In the genomic region with DNA sequence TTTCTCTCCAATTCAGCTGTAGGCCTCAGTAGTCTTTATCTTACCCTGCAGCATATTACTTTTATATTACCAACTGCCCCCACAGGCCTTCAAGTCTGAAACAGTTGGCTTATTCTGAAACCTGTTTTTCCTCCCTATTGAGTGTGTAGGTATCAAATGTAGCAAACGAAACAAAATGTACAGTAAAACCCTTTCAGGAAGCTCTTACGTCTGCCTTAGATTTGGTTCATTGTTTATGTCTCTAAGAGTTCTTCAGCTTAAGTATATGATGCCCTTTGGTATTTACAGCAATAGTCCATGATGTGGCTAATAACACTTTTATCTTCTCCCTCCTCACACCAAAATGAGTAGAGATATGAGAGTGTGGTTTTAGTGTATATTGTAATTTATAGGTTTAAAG, we compare ENCODE assay signal across 19 cellular contexts.
A peak's percentile ranks its signal among the peaks of the same experiment; 100 is the strongest.
DNase-seq lines count a peak whose midpoint lies in the region; ATAC-seq and FAIRE-seq lines count a peak whose summit lies in the region.
"Had no signal": no experiment of that assay in that cellular context is flagged by ENCODE, and none has a peak within 500 bp of the region (broad histone marks: within the 10 kb centered on the region; RNA-seq: fewer than 3 reads in every experiment).

No MANE protein-coding gene starts in this region.

- H3K27ac ChIP-seq in CD4-positive, CD25-positive, alpha-beta regulatory T cell (ENCODE audit: insufficient read depth, low read length, poor library complexity, severe bottlenecking) = peak overlapping the region; percentile 68
- H3K27ac ChIP-seq in naive thymus-derived CD4-positive, alpha-beta T cell (ENCODE audit: low read depth, low read length) = peak overlapping the region; percentile 32
- H3K27ac ChIP-seq: foreskin keratinocyte had no signal

- peak overlapping the region; percentile 18 to 71 (median 62) for H3K4me3 Mint-ChIP-seq in CD4-positive, CD25-positive, alpha-beta regulatory T cell
- H3K4me3 Mint-ChIP-seq in activated T-helper 1 cell treated with anti-CD3 and anti-CD28 coated beads, Interleukin-12 subunit alpha, Interleukin-12 subunit beta, Interleukin-2, Interleukin-4 antibody, amounts not matched to agents 30 ng/mL and 10 ng/mL and 1 ng/mL, durations not matched to agents 14 hours and 24 hours and 36 hours = no peak overlapping the region
- H3K4me3 Mint-ChIP-seq in naive thymus-derived CD4-positive, alpha-beta T cell = peak overlapping the region; percentile 17 to 85 (median 65)
- H3K4me3 Mint-ChIP-seq: mesothelial cell of epicardium had no signal

- no peaks in the 10 kb centered on the region for H3K9me3 ChIP-seq in CD4-positive, CD25-positive, alpha-beta regulatory T cell (ENCODE audit: control insufficient read depth in 2 of 2, low read length in 2 of 2)
- no peaks in the 10 kb centered on the region for H3K9me3 ChIP-seq in naive thymus-derived CD4-positive, alpha-beta T cell (ENCODE audit: control insufficient read depth in 2 of 3, low read length in 3 of 3)

- in situ Hi-C loops in G401 (cut with HindIII; ENCODE audit: low sequenced_read_pairs) = no loop called here

- DNase-seq in CD4-positive, CD25-positive, alpha-beta regulatory T cell = peak in 2 of 3 donors; percentile 53 to 59
- no peak for DNase-seq in GM18507 (ENCODE audit: extremely low spot score, insufficient read length, low read depth)
- no peak for DNase-seq in activated T-helper 1 cell treated with anti-CD3 and anti-CD28 coated beads, Interleukin-12 subunit alpha, Interleukin-12 subunit beta, Interleukin-2, Interleukin-4 antibody, amounts not matched to agents 30 ng/mL and 10 ng/mL and 1 ng/mL, durations not matched to agents 14 hours and 24 hours and 36 hours (ENCODE audit: low spot score)
- no peak for DNase-seq in naive thymus-derived CD4-positive, alpha-beta T cell
- no peak for DNase-seq in G401 (ENCODE audit: low spot score)
- no peak for DNase-seq in NCI-H1417 treated with DMSO at 0.1 percent for 48 hours (lab: John Stamatoyannopoulos, UW)
- DNase-seq: foreskin keratinocyte, GDM1, IMR-90, left cardiac atrium, NCI-H1930, NCI-H510A treated with DMSO at 0.1 percent for 48 hours, SHP77, substantia nigra had no signal

- peak overlapping the region; percentile 45 for H3K4me3 ChIP-seq in CD4-positive, CD25-positive, alpha-beta regulatory T cell (ENCODE audit: low read depth, low read length)
- H3K4me3 ChIP-seq in naive thymus-derived CD4-positive, alpha-beta T cell (ENCODE audit: low read length) = no peak overlapping the region
- H3K4me3 ChIP-seq: coronary artery had no signal

- intact Hi-C loops in activated T-helper 1 cell treated with anti-CD3 and anti-CD28 coated beads, Interleukin-12 subunit alpha, Interleukin-12 subunit beta, Interleukin-2, Interleukin-4 antibody, amounts not matched to agents 30 ng/mL and 10 ng/mL and 1 ng/mL, durations not matched to agents 14 hours and 24 hours and 36 hours (cut with micrococcal nuclease) = loop anchor here (5.0 to 10.0 kb wide), 2 partner anchors 991 to 1861 kb away; a partner anchor contains a TSS
- intact Hi-C loops in naive thymus-derived CD4-positive, alpha-beta T cell (cut with micrococcal nuclease) = loop anchor here in 1 of 2 donors (1.0 to 10.0 kb wide), 4 partner anchors 12 to 727 kb away; no protein-coding TSS in a partner anchor

- H3K9me3 Mint-ChIP-seq in CD4-positive, CD25-positive, alpha-beta regulatory T cell = no peaks in the 10 kb centered on the region
- H3K9me3 Mint-ChIP-seq in activated T-helper 1 cell treated with anti-CD3 and anti-CD28 coated beads, Interleukin-12 subunit alpha, Interleukin-12 subunit beta, Interleukin-2, Interleukin-4 antibody, amounts not matched to agents 30 ng/mL and 10 ng/mL and 1 ng/mL, durations not matched to agents 14 hours and 24 hours and 36 hours = no peaks in the 10 kb centered on the region
- peaks cover 0 to 2% (median 0%) of the 10 kb centered on the region in 11 donors for H3K9me3 Mint-ChIP-seq in naive thymus-derived CD4-positive, alpha-beta T cell
- H3K9me3 Mint-ChIP-seq: mesothelial cell of epicardium had no signal

- ATAC-seq in CD4-positive, CD25-positive, alpha-beta regulatory T cell (ENCODE audit: low read depth in 2 of 2) = peak; percentile 52 to 58
- peak; percentile 36 for ATAC-seq in naive thymus-derived CD4-positive, alpha-beta T cell
- no peak for ATAC-seq in GM18867 (IDR thresholded peaks at IDR 0.05; ENCODE audit: unreplicated experiment)
- ATAC-seq: foreskin keratinocyte, left cardiac atrium had no signal

- no peaks in the 10 kb centered on the region for H3K27me3 Mint-ChIP-seq in CD4-positive, CD25-positive, alpha-beta regulatory T cell
- H3K27me3 Mint-ChIP-seq in activated T-helper 1 cell treated with anti-CD3 and anti-CD28 coated beads, Interleukin-12 subunit alpha, Interleukin-12 subunit beta, Interleukin-2, Interleukin-4 antibody, amounts not matched to agents 30 ng/mL and 10 ng/mL and 1 ng/mL, durations not matched to agents 14 hours and 24 hours and 36 hours (ENCODE audit: insufficient read depth) = no peaks in the 10 kb centered on the region
- no peaks in the 10 kb centered on the region for H3K27me3 Mint-ChIP-seq in naive thymus-derived CD4-positive, alpha-beta T cell

- POLR2A ChIA-PET in naive thymus-derived CD4-positive, alpha-beta T cell (lab: Charles Lee) = interaction anchor here (0.9 to 5.2 kb wide), 5 partner anchors 11 to 54 kb away, joined by 4 to 33 read pairs (median 5); no protein-coding TSS in a partner anchor

- CTCF ChIA-PET in naive thymus-derived CD4-positive, alpha-beta T cell (lab: Charles Lee) = interaction anchor here (0.7 to 3.5 kb wide), 4 partner anchors 9 to 180 kb away, joined by 4 to 19 read pairs (median 4); no protein-coding TSS in a partner anchor

- peaks cover 26% of the 10 kb centered on the region for H3K36me3 Mint-ChIP-seq in CD4-positive, CD25-positive, alpha-beta regulatory T cell
- H3K36me3 Mint-ChIP-seq in activated T-helper 1 cell treated with anti-CD3 and anti-CD28 coated beads, Interleukin-12 subunit alpha, Interleukin-12 subunit beta, Interleukin-2, Interleukin-4 antibody, amounts not matched to agents 30 ng/mL and 10 ng/mL and 1 ng/mL, durations not matched to agents 14 hours and 24 hours and 36 hours (ENCODE audit: low read depth) = peaks cover 55% of the 10 kb centered on the region
- H3K36me3 Mint-ChIP-seq in naive thymus-derived CD4-positive, alpha-beta T cell = peaks cover 4 to 61% (median 26%) of the 10 kb centered on the region in 5 donors
- H3K36me3 Mint-ChIP-seq: mesothelial cell of epicardium had no signal

- no peaks in the 10 kb centered on the region for H3K27me3 ChIP-seq in CD4-positive, CD25-positive, alpha-beta regulatory T cell (ENCODE audit: control insufficient read depth, insufficient read depth, low read length)
- no peaks in the 10 kb centered on the region for H3K27me3 ChIP-seq in naive thymus-derived CD4-positive, alpha-beta T cell (ENCODE audit: control insufficient read depth in 2 of 2, insufficient read depth in 2 of 2, low read length in 2 of 2)
- H3K27me3 ChIP-seq: foreskin keratinocyte had no signal

- H3K36me3 ChIP-seq in CD4-positive, CD25-positive, alpha-beta regulatory T cell (ENCODE audit: control insufficient read depth, insufficient read depth, low read length) = peaks cover 18% of the 10 kb centered on the region
- peaks cover 0 to 9% (median 3%) of the 10 kb centered on the region in 3 experiments for H3K36me3 ChIP-seq in naive thymus-derived CD4-positive, alpha-beta T cell (ENCODE audit: control insufficient read depth in 2 of 3, insufficient read depth in 3 of 3, low read length in 3 of 3)

- H3K4me1 Mint-ChIP-seq in CD4-positive, CD25-positive, alpha-beta regulatory T cell = peaks cover 38 to 91% (median 80%) of the 10 kb centered on the region in 4 donors
- H3K4me1 Mint-ChIP-seq in activated T-helper 1 cell treated with anti-CD3 and anti-CD28 coated beads, Interleukin-12 subunit alpha, Interleukin-12 subunit beta, Interleukin-2, Interleukin-4 antibody, amounts not matched to agents 30 ng/mL and 10 ng/mL and 1 ng/mL, durations not matched to agents 14 hours and 24 hours and 36 hours (ENCODE audit: low read depth) = peaks cover 92% of the 10 kb centered on the region
- H3K4me1 Mint-ChIP-seq in naive thymus-derived CD4-positive, alpha-beta T cell = peaks cover 78 to 100% (median 95%) of the 10 kb centered on the region in 7 donors

- peaks cover 90% of the 10 kb centered on the region for H3K4me1 ChIP-seq in CD4-positive, CD25-positive, alpha-beta regulatory T cell (ENCODE audit: control insufficient read depth, insufficient read depth, low read length, poor library complexity, severe bottlenecking)
- H3K4me1 ChIP-seq in naive thymus-derived CD4-positive, alpha-beta T cell (ENCODE audit: control insufficient read depth in 2 of 2, insufficient read depth in 2 of 2, low read length in 2 of 2) = peaks cover 62 to 70% of the 10 kb centered on the region in 2 donors
- H3K4me1 ChIP-seq: foreskin keratinocyte had no signal

- FAIRE-seq in GM18507 (lab: Jason Lieb, UNC) = peak; percentile 59
- FAIRE-seq: D721Med, H54 had no signal

- peak overlapping the region; percentile 71 to 96 (median 95) for H3K27ac Mint-ChIP-seq in CD4-positive, CD25-positive, alpha-beta regulatory T cell
- peak overlapping the region; percentile 74 for H3K27ac Mint-ChIP-seq in activated T-helper 1 cell treated with anti-CD3 and anti-CD28 coated beads, Interleukin-12 subunit alpha, Interleukin-12 subunit beta, Interleukin-2, Interleukin-4 antibody, amounts not matched to agents 30 ng/mL and 10 ng/mL and 1 ng/mL, durations not matched to agents 14 hours and 24 hours and 36 hours
- peak overlapping the region; percentile 75 to 99 (median 87) for H3K27ac Mint-ChIP-seq in naive thymus-derived CD4-positive, alpha-beta T cell
- H3K27ac Mint-ChIP-seq: mesothelial cell of epicardium had no signal

Comparison
In these comparisons a context has a peak if more than half of its experiments do, and no peak if none do; other contexts are left out.
1. DNase-seq: peak in CD4-positive, CD25-positive, alpha-beta regulatory T cell (2 of 3); none in GM18507 (single experiment), activated T-helper 1 cell treated with anti-CD3 and anti-CD28 coated beads, Interleukin-12 subunit alpha, Interleukin-12 subunit beta, Interleukin-2, Interleukin-4 antibody, amounts not matched to agents 30 ng/mL and 10 ng/mL and 1 ng/mL, durations not matched to agents 14 hours and 24 hours and 36 hours (single experiment), naive thymus-derived CD4-positive, alpha-beta T cell (0 of 9), G401 (single experiment) and NCI-H1417 treated with DMSO at 0.1 percent for 48 hours (single experiment).
2. Peak in every context shown above with its lines, with median percentiles within 50 percentile points of each other: H3K27ac Mint-ChIP-seq.